ENCODE assay signal across 17 cellular contexts in genomic region chr19:5006821-5007220, GRCh38.
"Had no signal": no experiment of that assay in that cellular context is flagged by ENCODE, and none has a peak within 500 bp of the region (broad histone marks: within the 10 kb centered on the region; RNA-seq: fewer than 3 reads in every experiment).

No MANE protein-coding gene starts in this region.

- H3K9me3 ChIP-seq: MG63 had no signal

- H3K27ac ChIP-seq: SJCRH30 had no signal

- H3K4me3 ChIP-seq: MG63, SJCRH30 had no signal

- H3K36me3 ChIP-seq: MG63, SJCRH30 had no signal

- H3K27me3 ChIP-seq: MG63, SJCRH30 had no signal

- DNase-seq: KBM-7, NCI-H1092, NCI-H1105 treated with DMSO at 0.1 percent for 48 hours, NCI-H1417 treated with DMSO at 0.1 percent for 48 hours, NCI-H146, NCI-H1694 treated with DMSO at 0.1 percent for 48 hours, NCI-H1930, NCI-H2081, NCI-H2107, NCI-H2227 treated with DMSO at 0.1 percent for 48 hours, NCI-H524, NCI-H526 treated with DMSO at 0.1 percent for 48 hours, NCI-H774, RPMI8226, SHP77 treated with DMSO at 0.1 percent for 48 hours, SJCRH30 had no signal
